Comparison of ENCODE assay signal across 12 cellular contexts in genomic region chr1:17561561-17561985, GRCh38. TPM values are rescaled to one million over a fixed set of nuclear protein-coding genes. Genes with fewer than 3 reads are reported as not detected.
DNase-seq lines count a peak whose midpoint lies in the region; ATAC-seq and TF ChIP-seq lines count a peak whose summit lies in the region.
"Had no signal": no experiment of that assay in that cellular context is flagged by ENCODE, and none has a peak within 500 bp of the region (broad histone marks: within the 10 kb centered on the region; RNA-seq: fewer than 3 reads in every experiment).

No MANE protein-coding gene starts in this region.

- WGBS in sigmoid colon, 2 donors, result 54 to 66% methylated on average over 9 of the region's 9 CpGs

- intact Hi-C loops in ascending aorta (cut with DNase I), result no loop called here
- intact Hi-C loops in left cardiac atrium (cut with DNase I), result no loop called here
- intact Hi-C loops in sigmoid colon (cut with DNase I), result loop anchor here (2.0 kb wide), 1 partner anchor 21 kb away; no protein-coding TSS in a partner anchor

- ATAC-seq in left cardiac atrium (peak; percentile 56 to 66), GM18519 (IDR thresholded peaks at IDR 0.05; ENCODE audit: low FRiP score, unreplicated experiment) (no peak), HG02571 (IDR thresholded peaks at IDR 0.05; ENCODE audit: unreplicated experiment) (no peak), HG03565 (IDR thresholded peaks at IDR 0.05; ENCODE audit: unreplicated experiment) (no peak), foreskin keratinocyte (no peak)
- ATAC-seq: naive thymus-derived CD8-positive, alpha-beta T cell had no signal

- H3K27ac ChIP-seq in ascending aorta, result peak overlapping the region; percentile 95 to 98
- H3K27ac ChIP-seq in sigmoid colon, result peak overlapping the region; percentile 75 to 97 (median 92)
- H3K27ac ChIP-seq in foreskin keratinocyte, result no peak overlapping the region

- no peaks in the 10 kb centered on the region for H3K27me3 ChIP-seq in ascending aorta
- H3K27me3 ChIP-seq in sigmoid colon, result no peaks in the 10 kb centered on the region
- H3K27me3 ChIP-seq in foreskin keratinocyte, result no peaks in the 10 kb centered on the region

- no peak for TF ChIP-seq POLR2A in sigmoid colon (IDR thresholded peaks at IDR 0.05)

- TF ChIP-seq EP300 in sigmoid colon (IDR thresholded peaks at IDR 0.05), result peak in 1 of 4 donors; percentile 3

- no peak for TF ChIP-seq CTCF in ascending aorta (IDR thresholded peaks at IDR 0.05)
- TF ChIP-seq CTCF in sigmoid colon (IDR thresholded peaks at IDR 0.05), result no peak
- no peak for TF ChIP-seq CTCF in foreskin keratinocyte (conservative IDR thresholded peaks at IDR 0.05)

- H3K36me3 ChIP-seq in ascending aorta (no peaks in the 10 kb centered on the region), sigmoid colon (no peaks in the 10 kb centered on the region)

- H3K9me3 ChIP-seq in ascending aorta (no peaks in the 10 kb centered on the region), sigmoid colon (no peaks in the 10 kb centered on the region)

- H3K4me3 ChIP-seq in ascending aorta (peak overlapping the region in 1 of 2 donors; percentile 14), sigmoid colon (peak overlapping the region in 1 of 4 donors; percentile 6)

- peaks cover 53 to 86% of the 10 kb centered on the region in 2 donors for H3K4me1 ChIP-seq in ascending aorta
- peaks cover 0 to 67% (median 65%) of the 10 kb centered on the region in 4 donors for H3K4me1 ChIP-seq in sigmoid colon
- H3K4me1 ChIP-seq in foreskin keratinocyte, result no peaks in the 10 kb centered on the region

- DNase-seq in CD1c-positive myeloid dendritic cell (ENCODE audit: extremely low spot score) (peak; percentile 33), ascending aorta (ENCODE audit: low spot score in 2 of 2) (peak; percentile 78 to 92), left cardiac atrium (peak; percentile 42), sigmoid colon (no peak), foreskin keratinocyte (no peak)
- DNase-seq: CD4-positive, CD25-positive, alpha-beta regulatory T cell; naive thymus-derived CD8-positive, alpha-beta T cell; NCI-H226 had no signal

RNA-seq across cellular contexts. Expression of gene ARHGEF10L, which starts 22.1 kb away (rescaled TPM):
- total RNA-seq in ascending aorta, result 177 TPM
- 10 to 100 TPM; 40.6 to 44.9 TPM for total RNA-seq in left cardiac atrium
- total RNA-seq in sigmoid colon, result 10 to 100 TPM; 25.0 to 44.9 (median 32.1) TPM
- 10 to 100 TPM; 28.7 to 76.2 (median 33.0) TPM for polyA plus RNA-seq in sigmoid colon
- total RNA-seq in foreskin keratinocyte, result 4.7 and 6.3 TPM in 2 replicates
- polyA plus RNA-seq in foreskin keratinocyte, result 2.5 and 3.4 TPM in 2 replicates
- total RNA-seq: CD4-positive, CD25-positive, alpha-beta regulatory T cell had no signal
- polyA plus RNA-seq: CD4-positive, CD25-positive, alpha-beta regulatory T cell; IgD-negative memory B cell; naive thymus-derived CD8-positive, alpha-beta T cell had no signal

Comparison
In these comparisons a context has a peak if more than half of its experiments do, and no peak if none do; other contexts are left out.
1. DNase-seq: peak in CD1c-positive myeloid dendritic cell (single experiment), ascending aorta (2 of 2) and left cardiac atrium (single experiment); none in sigmoid colon (single experiment) and foreskin keratinocyte (0 of 2).
2. ATAC-seq: peak in left cardiac atrium (2 of 2); none in GM18519 (single experiment), HG02571 (single experiment), HG03565 (single experiment) and foreskin keratinocyte (single experiment).